In genomic region chr1:209705033-209705589, GRCh38 we compare ENCODE assay signal across 18 cellular contexts. TPM values are rescaled to one million over a fixed set of nuclear protein-coding genes. Genes with fewer than 3 reads are reported as not detected.
DNase-seq lines count a peak whose midpoint lies in the region; ATAC-seq and TF ChIP-seq lines count a peak whose summit lies in the region.
"Had no signal": no experiment of that assay in that cellular context is flagged by ENCODE, and none has a peak within 500 bp of the region (broad histone marks: within the 10 kb centered on the region; RNA-seq: fewer than 3 reads in every experiment).

No MANE protein-coding gene starts in this region.

- H3K4me1 ChIP-seq in GM23248 (ENCODE audit: insufficient read depth): peaks cover 14% of the 10 kb centered on the region
- no peaks in the 10 kb centered on the region for H3K4me1 ChIP-seq in gastroesophageal sphincter
- H3K4me1 ChIP-seq in osteoblast (ENCODE audit: insufficient read depth, low read length): peaks cover 5% of the 10 kb centered on the region
- H3K4me1 ChIP-seq in A673 (ENCODE audit: insufficient read depth, low read length, poor library complexity, severe bottlenecking): no peaks in the 10 kb centered on the region
- H3K4me1 ChIP-seq in PC-3 (ENCODE audit: insufficient read depth, low read length): peaks cover 12% of the 10 kb centered on the region
- H3K4me1 ChIP-seq: Caco-2 had no signal

- DNase-seq in GM23248: no peak
- DNase-seq in activated T-helper 1 cell treated with anti-CD3 and anti-CD28 coated beads, Interleukin-12 subunit alpha, Interleukin-12 subunit beta, Interleukin-2, Interleukin-4 antibody, amounts not matched to agents 30 ng/mL and 10 ng/mL and 1 ng/mL, durations not matched to agents 14 hours and 24 hours and 36 hours (ENCODE audit: low spot score): no peak
- no peak for DNase-seq in osteoblast (ENCODE audit: insufficient read length, low spot score, missing footprints)
- DNase-seq in A673 (ENCODE audit: low spot score): no peak
- DNase-seq in PC-3: no peak
- DNase-seq in amygdala (lab: John Stamatoyannopoulos, UW): no peak
- no peak for DNase-seq in NCI-H446 treated with DMSO at 0.1 percent for 48 hours (lab: John Stamatoyannopoulos, UW)
- DNase-seq: activated CD4-positive, alpha-beta T cell treated with anti-CD3 and anti-CD28 coated beads for 4 hours; Caco-2; effector memory CD8-positive, alpha-beta T cell; NCI-H82; PC-9; stimulated activated CD4-positive, alpha-beta T cell treated with anti-CD3 and anti-CD28 coated beads, Interleukin-2, amount 100 ng/mL, for 24 hours had no signal

- H3K36me3 Mint-ChIP-seq in activated T-helper 1 cell treated with anti-CD3 and anti-CD28 coated beads, Interleukin-12 subunit alpha, Interleukin-12 subunit beta, Interleukin-2, Interleukin-4 antibody, amounts not matched to agents 30 ng/mL and 10 ng/mL and 1 ng/mL, durations not matched to agents 14 hours and 24 hours and 36 hours (ENCODE audit: low read depth): peaks cover 40% of the 10 kb centered on the region

- H3K27ac ChIP-seq in GM23248: 0 out of 2 replicates have a peak overlapping the region, but pooled peaks have one; percentile 28
- peak overlapping the region in 3 of 4 donors; percentile 33 to 60 (median 53) for H3K27ac ChIP-seq in gastroesophageal sphincter
- H3K27ac ChIP-seq in osteoblast (ENCODE audit: low read depth, low read length): no peak overlapping the region
- H3K27ac ChIP-seq in A673 (ENCODE audit: low read depth, low read length, poor library complexity, severe bottlenecking): no peak overlapping the region
- H3K27ac ChIP-seq in PC-3 (ENCODE audit: low read length): no peak overlapping the region
- H3K27ac ChIP-seq: PC-9, SK-N-MC had no signal

- H3K4me3 Mint-ChIP-seq in activated T-helper 1 cell treated with anti-CD3 and anti-CD28 coated beads, Interleukin-12 subunit alpha, Interleukin-12 subunit beta, Interleukin-2, Interleukin-4 antibody, amounts not matched to agents 30 ng/mL and 10 ng/mL and 1 ng/mL, durations not matched to agents 14 hours and 24 hours and 36 hours: peak overlapping the region; percentile 58
- H3K4me3 Mint-ChIP-seq: central memory CD8-positive, alpha-beta T cell; effector memory CD8-positive, alpha-beta T cell; GM23338 had no signal

- no peak for TF ChIP-seq POLR2A in gastroesophageal sphincter (IDR thresholded peaks at IDR 0.05)

- CTCF ChIA-PET in A673 (lab: Charles Lee) (no interaction called here), PC-3 (lab: Charles Lee) (no interaction called here)

- no peaks in the 10 kb centered on the region for H3K36me3 ChIP-seq in GM23248 (ENCODE audit: low read depth)
- H3K36me3 ChIP-seq in gastroesophageal sphincter: no peaks in the 10 kb centered on the region
- H3K36me3 ChIP-seq in osteoblast (ENCODE audit: insufficient read depth, low read length): no peaks in the 10 kb centered on the region
- H3K36me3 ChIP-seq in A673 (ENCODE audit: insufficient read depth, low read length, poor library complexity, severe bottlenecking): no peaks in the 10 kb centered on the region
- no peaks in the 10 kb centered on the region for H3K36me3 ChIP-seq in PC-3 (ENCODE audit: low read depth, low read length)

- H3K9me2 ChIP-seq in GM23248 (ENCODE audit: insufficient read depth): no peaks in the 10 kb centered on the region
- H3K9me2 ChIP-seq in PC-3 (replicated peaks; ENCODE audit: low read length): no peaks in the 10 kb centered on the region

- POLR2A ChIA-PET in A673 (lab: Charles Lee; ENCODE audit: low non-redundant PET): no interaction called here
- POLR2A ChIA-PET in PC-3 (lab: Charles Lee; ENCODE audit: unreplicated experiment): interaction anchor here (0.6 kb wide), 1 partner anchor 41 kb away, joined by 8 read pairs; no protein-coding TSS in a partner anchor

- H3K9me3 Mint-ChIP-seq in activated T-helper 1 cell treated with anti-CD3 and anti-CD28 coated beads, Interleukin-12 subunit alpha, Interleukin-12 subunit beta, Interleukin-2, Interleukin-4 antibody, amounts not matched to agents 30 ng/mL and 10 ng/mL and 1 ng/mL, durations not matched to agents 14 hours and 24 hours and 36 hours: no peaks in the 10 kb centered on the region
- H3K9me3 Mint-ChIP-seq: central memory CD8-positive, alpha-beta T cell; effector memory CD8-positive, alpha-beta T cell; GM23338 had no signal

- H3K27me3 ChIP-seq in GM23248 (replicated peaks; ENCODE audit: insufficient read depth) (no peaks in the 10 kb centered on the region; the same call in 1 of the 2 replicates), gastroesophageal sphincter (peaks cover 5% of the 10 kb centered on the region), osteoblast (ENCODE audit: insufficient read depth, low read length) (no peaks in the 10 kb centered on the region), A673 (replicated peaks; ENCODE audit: insufficient read depth, low read depth, low read length, poor library complexity) (no peaks in the 10 kb centered on the region), PC-3 (ENCODE audit: low read length) (no peaks in the 10 kb centered on the region)

- no peak for TF ChIP-seq CTCF in gastroesophageal sphincter (IDR thresholded peaks at IDR 0.05)
- TF ChIP-seq CTCF in osteoblast (IDR thresholded peaks at IDR 0.05; ENCODE audit: extremely low read depth, low read depth, low read length): no peak
- TF ChIP-seq CTCF in A673 (conservative IDR thresholded peaks at IDR 0.05; ENCODE audit: low read depth, low read length): no peak
- TF ChIP-seq CTCF in PC-3 (conservative IDR thresholded peaks at IDR 0.05; ENCODE audit: low read depth, low read length): no peak

- H3K27ac Mint-ChIP-seq in activated T-helper 1 cell treated with anti-CD3 and anti-CD28 coated beads, Interleukin-12 subunit alpha, Interleukin-12 subunit beta, Interleukin-2, Interleukin-4 antibody, amounts not matched to agents 30 ng/mL and 10 ng/mL and 1 ng/mL, durations not matched to agents 14 hours and 24 hours and 36 hours: peak overlapping the region; percentile 80
- H3K27ac Mint-ChIP-seq: effector memory CD8-positive, alpha-beta T cell; GM23338 had no signal

- ATAC-seq in gastroesophageal sphincter (peak; percentile 41), PC-3 (no peak)
- ATAC-seq: effector memory CD8-positive, alpha-beta T cell; GM23338 had no signal

- intact Hi-C loops in activated T-helper 1 cell treated with anti-CD3 and anti-CD28 coated beads, Interleukin-12 subunit alpha, Interleukin-12 subunit beta, Interleukin-2, Interleukin-4 antibody, amounts not matched to agents 30 ng/mL and 10 ng/mL and 1 ng/mL, durations not matched to agents 14 hours and 24 hours and 36 hours (cut with micrococcal nuclease): no loop called here
- intact Hi-C loops in A673 (cut with micrococcal nuclease; ENCODE audit: unreplicated experiment): no loop called here
- intact Hi-C loops in PC-3 (cut with micrococcal nuclease): no loop called here

- no peaks in the 10 kb centered on the region for H3K79me2 ChIP-seq in GM23248 (ENCODE audit: insufficient read depth)
- no peaks in the 10 kb centered on the region for H3K79me2 ChIP-seq in osteoblast (ENCODE audit: insufficient read depth, low read length)
- no peaks in the 10 kb centered on the region for H3K79me2 ChIP-seq in PC-3 (ENCODE audit: low read length)

- in situ Hi-C loops in GM23248 (cut with MboI): no loop called here

- H3K9me3 ChIP-seq in GM23248 (ENCODE audit: low read depth): no peaks in the 10 kb centered on the region
- no peaks in the 10 kb centered on the region for H3K9me3 ChIP-seq in gastroesophageal sphincter
- no peaks in the 10 kb centered on the region for H3K9me3 ChIP-seq in osteoblast (ENCODE audit: low read depth, low read length)
- no peaks in the 10 kb centered on the region for H3K9me3 ChIP-seq in A673 (ENCODE audit: low read depth, low read length, poor library complexity, severe bottlenecking)
- H3K9me3 ChIP-seq in PC-3 (ENCODE audit: low read length): no peaks in the 10 kb centered on the region
- H3K9me3 ChIP-seq: Caco-2 had no signal

- H3F3A ChIP-seq in GM23248 (ENCODE audit: insufficient read depth): peaks cover 6% of the 10 kb centered on the region; the same call in 1 of the 2 replicates
- H3F3A ChIP-seq in PC-3 (ENCODE audit: low read length, unreplicated experiment): no peaks in the 10 kb centered on the region

- no peak overlapping the region for H3K4me2 ChIP-seq in GM23248 (ENCODE audit: unreplicated experiment)
- peak overlapping the region; percentile 13 for H3K4me2 ChIP-seq in osteoblast (ENCODE audit: insufficient read depth, low read length)
- H3K4me2 ChIP-seq in PC-3 (ENCODE audit: low read length): no peak overlapping the region
- H3K4me2 ChIP-seq: GM23338, PC-9 had no signal

- BruUV-seq in A673 (replicated peaks; lab: Mats Ljungman, UMichigan) (no TSS peak), PC-3 (replicated peaks; lab: Mats Ljungman, UMichigan) (no TSS peak)

- H3K9ac ChIP-seq in GM23248 (no peak overlapping the region), PC-3 (ENCODE audit: low read length) (no peak overlapping the region)

- H3K4me3 ChIP-seq in GM23248: no peak overlapping the region
- H3K4me3 ChIP-seq in gastroesophageal sphincter: no peak overlapping the region
- no peak overlapping the region for H3K4me3 ChIP-seq in osteoblast (ENCODE audit: insufficient read depth, low read length)
- H3K4me3 ChIP-seq in A673 (ENCODE audit: low read depth, low read length, poor library complexity, severe bottlenecking): no peak overlapping the region
- H3K4me3 ChIP-seq in PC-3 (ENCODE audit: low read length): no peak overlapping the region
- H3K4me3 ChIP-seq: GM23338, PC-9, SK-N-MC had no signal

- H3K27me3 Mint-ChIP-seq in activated T-helper 1 cell treated with anti-CD3 and anti-CD28 coated beads, Interleukin-12 subunit alpha, Interleukin-12 subunit beta, Interleukin-2, Interleukin-4 antibody, amounts not matched to agents 30 ng/mL and 10 ng/mL and 1 ng/mL, durations not matched to agents 14 hours and 24 hours and 36 hours (ENCODE audit: insufficient read depth): no peaks in the 10 kb centered on the region

- H2AFZ ChIP-seq in GM23248: no peak overlapping the region
- no peak overlapping the region for H2AFZ ChIP-seq in osteoblast (ENCODE audit: low read length)
- no peak overlapping the region for H2AFZ ChIP-seq in PC-3 (ENCODE audit: low read length)
- H2AFZ ChIP-seq: GM23338, PC-9 had no signal

- peaks cover 73% of the 10 kb centered on the region for H3K4me1 Mint-ChIP-seq in activated T-helper 1 cell treated with anti-CD3 and anti-CD28 coated beads, Interleukin-12 subunit alpha, Interleukin-12 subunit beta, Interleukin-2, Interleukin-4 antibody, amounts not matched to agents 30 ng/mL and 10 ng/mL and 1 ng/mL, durations not matched to agents 14 hours and 24 hours and 36 hours (ENCODE audit: low read depth)

- WGBS in GM23248 (ENCODE audit: low coverage in 1 of 2, low lambda C conversion rate in 2 of 2, missing lambda C conversion rate in 2 of 2), 2 experiments: 42 to 46% methylated on average over 2 of the region's 2 CpGs
- WGBS in gastroesophageal sphincter (ENCODE audit: low coverage in 1 of 2), 2 donors: 40 to 77% methylated on average over 1 to 2 of the region's 2 CpGs

- no peak for TF ChIP-seq EP300 in gastroesophageal sphincter (IDR thresholded peaks at IDR 0.05)

- H4K20me1 ChIP-seq in GM23248 (ENCODE audit: insufficient read depth) (no peaks in the 10 kb centered on the region), osteoblast (ENCODE audit: insufficient read depth, low read length) (no peaks in the 10 kb centered on the region), PC-3 (ENCODE audit: low read length) (no peaks in the 10 kb centered on the region)

RNA-seq across cellular contexts. Expression of gene HSD11B1, which starts 0.5 kb away (rescaled TPM):
- 0.54 TPM in 1 of 2 replicates, not detected in the other for total RNA-seq in GM23248 (2014; rRNA removed; shearing (Covaris generic))
- 1.0 and 1.8 TPM in 2 replicates for polyA plus RNA-seq in GM23248 (2016; fragmentation: Nextera tagmentation; extraction: Ambion mirVana)
- total RNA-seq in activated T-helper 1 cell treated with anti-CD3 and anti-CD28 coated beads, Interleukin-12 subunit alpha, Interleukin-12 subunit beta, Interleukin-2, Interleukin-4 antibody, amounts not matched to agents 30 ng/mL and 10 ng/mL and 1 ng/mL, durations not matched to agents 14 hours and 24 hours and 36 hours: 15.9 and 17.9 TPM in 2 replicates
- total RNA-seq in gastroesophageal sphincter (10 to 100 TPM in 2 of 4 donors, 1 to 10 TPM in 2; 5.0 to 17.8 (median 8.9) TPM), osteoblast (0.88 and 1.8 TPM in 2 replicates), A673 (2021) (not detected in 2 replicates), PC-3 (2014; rRNA removed) (not detected in 2 replicates)
- total RNA-seq: Caco-2, GM23338, PC-9 had no signal
- polyA plus RNA-seq: GM23338 had no signal

RNA-seq across cellular contexts. Expression of gene G0S2, which starts 29.9 kb away (rescaled TPM):
- 0.65 and 0.89 TPM in 2 replicates for total RNA-seq in GM23248 (2014; rRNA removed; shearing (Covaris generic))
- polyA plus RNA-seq in GM23248 (2016; fragmentation: Nextera tagmentation; extraction: Ambion mirVana): 2.0 and 2.9 TPM in 2 replicates
- total RNA-seq in activated T-helper 1 cell treated with anti-CD3 and anti-CD28 coated beads, Interleukin-12 subunit alpha, Interleukin-12 subunit beta, Interleukin-2, Interleukin-4 antibody, amounts not matched to agents 30 ng/mL and 10 ng/mL and 1 ng/mL, durations not matched to agents 14 hours and 24 hours and 36 hours: 501 and 509 TPM in 2 replicates
- total RNA-seq in gastroesophageal sphincter (10 to 100 TPM in 2 of 4 donors, 1 to 10 TPM in 2; 6.0 to 95.2 (median 11.0) TPM), osteoblast (10.5 and 11.2 TPM in 2 replicates), A673 (2021) (5.8 and 9.0 TPM in 2 replicates), PC-3 (2014; rRNA removed) (620 and 723 TPM in 2 replicates)

RNA-seq across cellular contexts. Expression of gene TRAF3IP3, which starts 50.7 kb away (rescaled TPM):
- not detected in 2 replicates for total RNA-seq in GM23248 (2014; rRNA removed; shearing (Covaris generic))
- polyA plus RNA-seq in GM23248 (2016; fragmentation: Nextera tagmentation; extraction: Ambion mirVana): 0.25 TPM in 1 of 2 replicates, not detected in the other
- 378 and 384 TPM in 2 replicates for total RNA-seq in activated T-helper 1 cell treated with anti-CD3 and anti-CD28 coated beads, Interleukin-12 subunit alpha, Interleukin-12 subunit beta, Interleukin-2, Interleukin-4 antibody, amounts not matched to agents 30 ng/mL and 10 ng/mL and 1 ng/mL, durations not matched to agents 14 hours and 24 hours and 36 hours
- total RNA-seq in gastroesophageal sphincter (1 to 10 TPM in 3 of 4 donors, under 1 TPM in 1; 0.77 to 5.7 (median 3.5) TPM), osteoblast (not detected in 2 replicates), A673 (2021) (1.2 and 1.6 TPM in 2 replicates), PC-3 (2014; rRNA removed) (not detected in 2 replicates)
- total RNA-seq: Caco-2, GM23338, kidney epithelial cell, PC-9 had no signal
- polyA plus RNA-seq: GM23338 had no signal

RNA-seq across cellular contexts. Expression of gene LAMB3, which starts 52.9 kb away (rescaled TPM):
- total RNA-seq in GM23248 (2014; rRNA removed; shearing (Covaris generic)): 6.8 and 8.1 TPM in 2 replicates
- polyA plus RNA-seq in GM23248 (2016; fragmentation: Nextera tagmentation; extraction: Ambion mirVana): 2.5 and 3.0 TPM in 2 replicates
- 15.8 and 18.3 TPM in 2 replicates for total RNA-seq in activated T-helper 1 cell treated with anti-CD3 and anti-CD28 coated beads, Interleukin-12 subunit alpha, Interleukin-12 subunit beta, Interleukin-2, Interleukin-4 antibody, amounts not matched to agents 30 ng/mL and 10 ng/mL and 1 ng/mL, durations not matched to agents 14 hours and 24 hours and 36 hours
- total RNA-seq in gastroesophageal sphincter (10 to 100 TPM in 1 of 4 donors, under 1 TPM in 3; 0.13 to 11.6 (median 0.35) TPM), osteoblast (5.4 and 9.7 TPM in 2 replicates), A673 (2021) (8.1 and 12.7 TPM in 2 replicates), PC-3 (2014; rRNA removed) (473 and 650 TPM in 2 replicates)

Comparison
In these comparisons a context has a peak if more than half of its experiments do, and no peak if none do; other contexts are left out.
1. H3K27ac ChIP-seq: peak in GM23248 (single experiment) and gastroesophageal sphincter (3 of 4); none in osteoblast (single experiment), A673 (single experiment) and PC-3 (single experiment).
2. RNA of gene TRAF3IP3, which starts 50.7 kb away (total RNA-seq): 378 to 384 TPM in activated T-helper 1 cell treated with anti-CD3 and anti-CD28 coated beads, Interleukin-12 subunit alpha, Interleukin-12 subunit beta, Interleukin-2, Interleukin-4 antibody, amounts not matched to agents 30 ng/mL and 10 ng/mL and 1 ng/mL, durations not matched to agents 14 hours and 24 hours and 36 hours; 0.77 to 5.7 TPM in gastroesophageal sphincter, 1.2 to 1.6 TPM in A673, not detected in GM23248, not detected in osteoblast and not detected in PC-3; every median in the first group is over 10 times any median in the second.